9 cellular contexts compared by ENCODE assay signal in the genomic region with DNA sequence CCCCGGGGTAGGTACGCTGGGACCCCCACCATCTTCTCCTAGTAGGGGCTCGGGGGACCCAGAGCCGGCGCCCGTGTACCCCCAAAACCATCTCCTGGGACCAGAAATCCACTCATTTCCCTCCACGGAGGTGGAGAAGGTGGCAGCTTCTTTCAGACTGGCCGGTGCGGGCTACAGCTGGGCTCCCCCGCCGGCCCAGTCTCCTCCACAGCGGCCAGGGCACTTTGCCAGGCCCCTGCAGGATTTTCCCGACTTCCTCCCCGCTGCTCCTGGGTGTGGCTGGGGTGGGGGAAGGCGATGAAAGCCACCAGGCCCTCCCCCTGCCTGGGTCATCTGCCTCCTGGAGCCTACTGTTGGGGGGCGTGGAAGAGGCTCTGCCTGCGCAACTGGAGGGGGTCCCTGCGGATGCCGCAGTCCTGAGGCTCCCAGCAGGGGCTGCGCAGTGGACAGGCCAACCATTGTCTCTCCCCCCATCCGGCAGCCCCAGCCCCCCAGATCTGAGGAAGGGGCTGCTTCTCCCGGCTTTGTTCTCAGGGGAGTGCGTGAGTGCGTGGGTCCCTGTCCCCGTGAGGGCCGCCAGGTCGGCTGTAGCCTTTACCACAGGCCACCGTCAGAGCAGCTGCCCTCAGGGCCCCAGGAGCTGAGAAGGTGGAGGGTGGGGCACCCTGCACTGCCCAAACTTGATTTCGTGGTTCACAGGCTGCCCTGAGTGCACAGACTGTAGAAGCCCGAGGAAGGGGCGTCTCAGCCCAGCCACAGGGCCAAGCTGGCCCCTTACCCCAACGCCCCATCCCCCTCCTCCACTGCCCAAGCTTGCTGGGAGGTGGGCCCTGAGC. TPM values are rescaled to one million over a fixed set of nuclear protein-coding genes. Genes with fewer than 3 reads are reported as not detected.
DNase-seq lines count a peak whose midpoint lies in the region; ATAC-seq, FAIRE-seq and TF ChIP-seq lines count a peak whose summit lies in the region.
"Had no signal": no experiment of that assay in that cellular context is flagged by ENCODE, and none has a peak within 500 bp of the region (broad histone marks: within the 10 kb centered on the region; RNA-seq: fewer than 3 reads in every experiment).

No MANE protein-coding gene starts in this region.

- peaks cover 40% of the 10 kb centered on the region for H3K79me2 ChIP-seq in K562 (ENCODE audit: control insufficient read depth, insufficient read depth, low read length)

- peaks cover 15% of the 10 kb centered on the region for H4K20me1 ChIP-seq in K562 (replicated peaks; ENCODE audit: control insufficient read depth, insufficient read depth, low read length)

- in situ Hi-C loops in K562 (cut with MboI) = no loop called here

- TF ChIP-seq CTCF in K562 (IDR thresholded peaks at IDR 0.05 in 2 of 3, conservative IDR thresholded peaks at IDR 0.05 in 1 of 3; ENCODE audit: insufficient read depth in 2 of 3, low read depth in 1 of 3, low read length in 3 of 3) (no peak), thoracic aorta (IDR thresholded peaks at IDR 0.05) (no peak)

- peak; percentile 77 for FAIRE-seq in K562 (lab: Jason Lieb, UNC)

- no peaks in the 10 kb centered on the region for H3K9me3 ChIP-seq in MG63
- no peaks in the 10 kb centered on the region for H3K9me3 ChIP-seq in K562 (replicated peaks; ENCODE audit: control insufficient read depth, insufficient read depth, low read depth, low read length)
- H3K9me3 ChIP-seq in thoracic aorta = no peaks in the 10 kb centered on the region

- H3K36me3 ChIP-seq in MG63 (peaks cover 11% of the 10 kb centered on the region), K562 (ENCODE audit: control insufficient read depth, insufficient read depth, low read length) (peaks cover 43% of the 10 kb centered on the region; the same call in 1 of the 3 replicates), thoracic aorta (no peaks in the 10 kb centered on the region)

- CTCF ChIA-PET in K562 (lab: Yijun Ruan, JAX; ENCODE audit: low intra/inter-chr PET ratio) = no interaction called here

- H3K4me3 ChIP-seq in MG63 = peak overlapping the region; percentile 56
- H3K4me3 ChIP-seq in K562 = peak overlapping the region; percentile 76
- H3K4me3 ChIP-seq in thoracic aorta = peak overlapping the region; percentile 86

- peaks cover 12% of the 10 kb centered on the region for H3K9me1 ChIP-seq in K562 (ENCODE audit: control insufficient read depth, insufficient read depth, low read length)

- no peak overlapping the region for H2AFZ ChIP-seq in K562 (ENCODE audit: low read depth, low read length)

- ATAC-seq in K562 = peak; percentile 52
- no peak for ATAC-seq in thoracic aorta (ENCODE audit: insufficient number of reproducible peaks, low FRiP score, low read depth)
- ATAC-seq in GM21390 (IDR thresholded peaks at IDR 0.05; ENCODE audit: unreplicated experiment) = no peak

- peaks cover 29 to 74% of the 10 kb centered on the region in 2 experiments for H3K4me1 ChIP-seq in K562 (replicated peaks in 1 of 2; ENCODE audit: control insufficient read depth in 2 of 2, insufficient read depth in 2 of 2, low read length in 2 of 2)
- peaks cover 8 to 17% of the 10 kb centered on the region in 2 donors for H3K4me1 ChIP-seq in thoracic aorta (ENCODE audit: control insufficient read depth in 1 of 2, low read depth in 2 of 2)

- no peaks in the 10 kb centered on the region for H3K27me3 ChIP-seq in MG63
- no peaks in the 10 kb centered on the region for H3K27me3 ChIP-seq in K562 (ENCODE audit: control insufficient read depth in 2 of 2, insufficient read depth in 2 of 2, low read length in 2 of 2)
- no peaks in the 10 kb centered on the region for H3K27me3 ChIP-seq in thoracic aorta (replicated peaks; ENCODE audit: insufficient read depth)

- H3K27ac ChIP-seq in K562 (ENCODE audit: extremely low read depth, low read depth, low read length) (peak overlapping the region; percentile 80; the same call in 2 of the 3 replicates), thoracic aorta (no peak overlapping the region)

- DNase-seq in DMS79 (lab: John Stamatoyannopoulos, UW) = peak; percentile 37
- peak; percentile 79 for DNase-seq in MG63
- DNase-seq in K562 (ENCODE audit: extremely low read depth in 1 of 4, low spot score in 3 of 4) = peak; percentile 75 to 89 (median 80)
- peak; percentile 11 for DNase-seq in kidney glomerular epithelial cell (lab: John Stamatoyannopoulos, UW)
- no peak for DNase-seq in thoracic aorta (ENCODE audit: low spot score)
- DNase-seq in HPDE6-E6E7 (ENCODE audit: extremely low spot score) = no peak
- no peak for DNase-seq in activated CD4-positive, alpha-beta T cell treated with anti-CD3 and anti-CD28 coated beads for 48 hours

- WGBS in K562 (ENCODE audit: insufficient coverage, low coverage, missing lambda C conversion rate) = 16% methylated on average over 31 of the region's 32 CpGs

- intact Hi-C loops in K562 (cut with micrococcal nuclease) = loop anchor here (5.0 kb wide), 1 partner anchor 41 kb away; no protein-coding TSS in a partner anchor

- BruUV-seq in K562 (replicated peaks; lab: Mats Ljungman, UMichigan) = TSS peak; percentile 34

- TF ChIP-seq POLR2A in K562 (conservative IDR thresholded peaks at IDR 0.05) = no peak; the same call in 1 of the 2 replicates

- H3K4me2 ChIP-seq in K562 (ENCODE audit: insufficient read depth, low read length) = peak overlapping the region; percentile 79

- peak; percentile 30 for TF ChIP-seq EP300 in K562 (IDR thresholded peaks at IDR 0.05; ENCODE audit: low read length)

- POLR2A ChIA-PET in K562 (lab: Yijun Ruan, JAX) = interaction anchor here (0.6 to 1.1 kb wide), 3 partner anchors 10 to 41 kb away, joined by 3 read pairs; no protein-coding TSS in a partner anchor

- TF ChIP-seq RAD21 in K562 (CRISPR knock-in tag; conservative IDR thresholded peaks at IDR 0.05 in 1 of 2, IDR thresholded peaks at IDR 0.05 in 1 of 2) = no peak

- H3K9ac ChIP-seq in K562 (ENCODE audit: insufficient read depth in 1 of 2, low read depth in 2 of 2, low read length in 2 of 2) = peak overlapping the region; percentile 56 to 99

RNA-seq across cellular contexts. Expression of a gene that starts 1.3 kb away (rescaled TPM):
- total RNA-seq in MG63 (2014; rRNA removed; shearing (Covaris generic); ENCODE audit: low replicate concordance) = 38.0 and 70.2 TPM in 2 replicates
- total RNA-seq in K562 (2011; cell fraction: chromatin; rRNA removed; ENCODE audit: low replicate concordance) = 268 and 576 TPM in 2 replicates
- 387 and 414 TPM in 2 replicates for total RNA-seq in K562 (2011; cell fraction: nucleolus; rRNA removed)
- 326 and 377 TPM in 2 replicates for total RNA-seq in K562 (2011; cell fraction: nucleoplasm; rRNA removed)
- total RNA-seq in K562 (2014; rRNA removed) = 29.5 and 37.2 TPM in 2 replicates
- 4.5 and 4.9 TPM in 2 replicates for total RNA-seq in K562 (2014; rRNA removed; fragmentation: Illumina TruSeq; extraction: Trizol)
- total RNA-seq in K562 (2015; rRNA removed; fragmentation: Illumina TruSeq; extraction: Trizol) = 12.0 and 13.2 TPM in 2 replicates
- total RNA-seq in K562 (2021) = 89.7 and 111 TPM in 2 replicates
- polyA plus RNA-seq in K562 (2011; rRNA removed) = 18.1 and 39.0 TPM in 2 replicates
- polyA plus RNA-seq in K562 (2011; cell fraction: cytosol; rRNA removed) = 28.0 and 43.3 TPM in 2 replicates
- 483 and 499 TPM in 2 replicates for polyA plus RNA-seq in K562 (2011; cell fraction: nucleus; rRNA removed)
- 66.2 and 73.2 TPM in 2 replicates for polyA plus RNA-seq in K562 (2012)
- 19.2 and 34.8 TPM in 2 replicates for polyA plus RNA-seq in K562 (2014; fragmentation: Illumina TruSeq; extraction: Trizol)
- under 1 TPM; 0.04 to 0.06 TPM for polyA plus RNA-seq in K562 (2014; fragmentation: Nextera tagmentation; extraction: Ambion mirVana)
- polyA plus RNA-seq in K562 (2014; rRNA removed) = 49.3 and 67.7 TPM in 2 replicates
- 12.6 and 21.4 TPM in 2 replicates for polyA minus RNA-seq in K562 (2011; rRNA and poly(A)+ RNA removed)
- polyA minus RNA-seq in K562 (2011; cell fraction: cytosol; rRNA and poly(A)+ RNA removed) = 33.4 and 47.6 TPM in 2 replicates
- polyA minus RNA-seq in K562 (2011; cell fraction: nucleus; rRNA and poly(A)+ RNA removed) = 68.5 and 80.0 TPM in 2 replicates
- 10 to 100 TPM; 36.2 to 36.7 TPM for total RNA-seq in thoracic aorta

RNA-seq across cellular contexts. Expression of a gene that starts 7.9 kb away (rescaled TPM):
- 68.0 and 98.4 TPM in 2 replicates for total RNA-seq in MG63 (2014; rRNA removed; shearing (Covaris generic); ENCODE audit: low replicate concordance)
- 2.7 and 7.4 TPM in 2 replicates for total RNA-seq in K562 (2011; cell fraction: chromatin; rRNA removed; ENCODE audit: low replicate concordance)
- total RNA-seq in K562 (2011; cell fraction: nucleolus; rRNA removed) = 13.3 and 15.0 TPM in 2 replicates
- 6.9 and 9.5 TPM in 2 replicates for total RNA-seq in K562 (2011; cell fraction: nucleoplasm; rRNA removed)
- 58.3 and 70.7 TPM in 2 replicates for total RNA-seq in K562 (2014; rRNA removed)
- total RNA-seq in K562 (2014; rRNA removed; fragmentation: Illumina TruSeq; extraction: Trizol) = 0.40 and 0.54 TPM in 2 replicates
- 10.8 and 11.6 TPM in 2 replicates for total RNA-seq in K562 (2015; rRNA removed; fragmentation: Illumina TruSeq; extraction: Trizol)
- total RNA-seq in K562 (2021) = 31.1 and 32.5 TPM in 2 replicates
- 14.5 and 15.7 TPM in 2 replicates for polyA plus RNA-seq in K562 (2011; rRNA removed)
- polyA plus RNA-seq in K562 (2011; cell fraction: cytosol; rRNA removed) = 26.4 and 90.5 TPM in 2 replicates
- polyA plus RNA-seq in K562 (2011; cell fraction: nucleus; rRNA removed) = 11.7 and 19.4 TPM in 2 replicates
- 26.7 and 43.1 TPM in 2 replicates for polyA plus RNA-seq in K562 (2012)
- 2.6 and 12.8 TPM in 2 replicates for polyA plus RNA-seq in K562 (2014; fragmentation: Illumina TruSeq; extraction: Trizol)
- 10 to 100 TPM in 1 of 2 experiments, 1 to 10 TPM in 1; 7.2 to 12.2 TPM for polyA plus RNA-seq in K562 (2014; fragmentation: Nextera tagmentation; extraction: Ambion mirVana)
- polyA plus RNA-seq in K562 (2014; rRNA removed) = 50.8 and 56.1 TPM in 2 replicates
- polyA minus RNA-seq in K562 (2011; rRNA and poly(A)+ RNA removed) = 1.9 and 3.6 TPM in 2 replicates
- 6.9 and 7.5 TPM in 2 replicates for polyA minus RNA-seq in K562 (2011; cell fraction: cytosol; rRNA and poly(A)+ RNA removed)
- 1.9 and 5.0 TPM in 2 replicates for polyA minus RNA-seq in K562 (2011; cell fraction: nucleus; rRNA and poly(A)+ RNA removed)
- total RNA-seq in thoracic aorta = 100 to 1,000 TPM in 1 of 2 donors, 10 to 100 TPM in 1; 31.5 to 104 TPM

RNA-seq across cellular contexts. Expression of a gene that starts 21.3 kb away (rescaled TPM):
- 17.6 and 25.5 TPM in 2 replicates for total RNA-seq in MG63 (2014; rRNA removed; shearing (Covaris generic); ENCODE audit: low replicate concordance)
- 5.7 and 23.9 TPM in 2 replicates for total RNA-seq in K562 (2011; cell fraction: chromatin; rRNA removed; ENCODE audit: low replicate concordance)
- 54.5 and 57.7 TPM in 2 replicates for total RNA-seq in K562 (2011; cell fraction: nucleolus; rRNA removed)
- 14.9 and 19.0 TPM in 2 replicates for total RNA-seq in K562 (2011; cell fraction: nucleoplasm; rRNA removed)
- total RNA-seq in K562 (2014; rRNA removed) (41.4 and 49.2 TPM in 2 replicates), K562 (2014; rRNA removed; fragmentation: Illumina TruSeq; extraction: Trizol) (0.25 TPM in 1 of 2 replicates, not detected in the other), K562 (2015; rRNA removed; fragmentation: Illumina TruSeq; extraction: Trizol) (1.9 TPM in 2 replicates), K562 (2021) (40.5 and 44.3 TPM in 2 replicates), thoracic aorta (10 to 100 TPM; 50.1 to 98.8 TPM)
- polyA plus RNA-seq in K562 (2011; rRNA removed) (5.3 and 10.4 TPM in 2 replicates), K562 (2014; fragmentation: Illumina TruSeq; extraction: Trizol) (0.21 and 0.61 TPM in 2 replicates), K562 (2014; fragmentation: Nextera tagmentation; extraction: Ambion mirVana) (not detected), K562 (2014; rRNA removed) (33.7 and 43.7 TPM in 2 replicates)
- polyA plus RNA-seq in K562 (2011; cell fraction: cytosol; rRNA removed) = 18.6 and 66.9 TPM in 2 replicates
- 86.7 and 173 TPM in 2 replicates for polyA plus RNA-seq in K562 (2011; cell fraction: nucleus; rRNA removed)
- polyA plus RNA-seq in K562 (2012) = 8.3 and 15.7 TPM in 2 replicates
- 0.21 TPM in 1 of 2 replicates, not detected in the other for polyA minus RNA-seq in K562 (2011; rRNA and poly(A)+ RNA removed)
- polyA minus RNA-seq in K562 (2011; cell fraction: cytosol; rRNA and poly(A)+ RNA removed) = 3.6 and 11.6 TPM in 2 replicates
- 7.2 and 11.6 TPM in 2 replicates for polyA minus RNA-seq in K562 (2011; cell fraction: nucleus; rRNA and poly(A)+ RNA removed)

RNA-seq across cellular contexts. Expression of a gene that starts 39.3 kb away (rescaled TPM):
- 0.13 TPM in 1 of 2 replicates, not detected in the other for total RNA-seq in MG63 (2014; rRNA removed; shearing (Covaris generic); ENCODE audit: low replicate concordance)
- 0.30 and 1.0 TPM in 2 replicates for total RNA-seq in K562 (2011; cell fraction: chromatin; rRNA removed; ENCODE audit: low replicate concordance)
- total RNA-seq in K562 (2011; cell fraction: nucleolus; rRNA removed) = 0.39 and 0.67 TPM in 2 replicates
- 0.23 and 0.29 TPM in 2 replicates for total RNA-seq in K562 (2011; cell fraction: nucleoplasm; rRNA removed)
- total RNA-seq in K562 (2014; rRNA removed) (not detected in 2 replicates), K562 (2014; rRNA removed; fragmentation: Illumina TruSeq; extraction: Trizol) (not detected in 2 replicates), K562 (2015; rRNA removed; fragmentation: Illumina TruSeq; extraction: Trizol) (not detected in 2 replicates), K562 (2021) (not detected in 2 replicates), thoracic aorta (under 1 TPM; 0.54 to 0.99 TPM)
- polyA plus RNA-seq in K562 (2011; rRNA removed) (0.04 TPM in 1 of 2 replicates, not detected in the other), K562 (2014; fragmentation: Illumina TruSeq; extraction: Trizol) (not detected in 2 replicates), K562 (2014; fragmentation: Nextera tagmentation; extraction: Ambion mirVana) (not detected), K562 (2014; rRNA removed) (not detected in 2 replicates)
- polyA plus RNA-seq in K562 (2011; cell fraction: cytosol; rRNA removed) = 0.06 TPM in 1 of 2 replicates, not detected in the other
- 0.18 and 0.25 TPM in 2 replicates for polyA plus RNA-seq in K562 (2011; cell fraction: nucleus; rRNA removed)
- polyA plus RNA-seq in K562 (2012) = 0.46 and 0.48 TPM in 2 replicates
- not detected in 2 replicates for polyA minus RNA-seq in K562 (2011; rRNA and poly(A)+ RNA removed)
- polyA minus RNA-seq in K562 (2011; cell fraction: cytosol; rRNA and poly(A)+ RNA removed) = not detected in 2 replicates
- polyA minus RNA-seq in K562 (2011; cell fraction: nucleus; rRNA and poly(A)+ RNA removed) = 0.33 TPM in 1 of 2 replicates, not detected in the other
- total RNA-seq: T-helper 2 cell treated with Interferon-gamma antibody and Interleukin-4, amounts not matched to agents 100 ng/mL and 5 ng/mL, for 36 hours had no signal

RNA-seq across cellular contexts. Expression of a gene that starts 52.9 kb away (rescaled TPM):
- not detected in 2 replicates for total RNA-seq in MG63 (2014; rRNA removed; shearing (Covaris generic); ENCODE audit: low replicate concordance)
- total RNA-seq in K562 (2011; cell fraction: chromatin; rRNA removed; ENCODE audit: low replicate concordance) = 0.35 TPM in 1 of 2 replicates, not detected in the other
- total RNA-seq in K562 (2011; cell fraction: nucleolus; rRNA removed) = 0.17 TPM in 1 of 2 replicates, not detected in the other
- not detected in 2 replicates for total RNA-seq in K562 (2011; cell fraction: nucleoplasm; rRNA removed)
- total RNA-seq in K562 (2014; rRNA removed) = 0.32 TPM in 1 of 2 replicates, not detected in the other
- not detected in 2 replicates for total RNA-seq in K562 (2014; rRNA removed; fragmentation: Illumina TruSeq; extraction: Trizol)
- total RNA-seq in K562 (2015; rRNA removed; fragmentation: Illumina TruSeq; extraction: Trizol) = not detected in 2 replicates
- total RNA-seq in K562 (2021) = not detected in 2 replicates
- polyA plus RNA-seq in K562 (2011; rRNA removed) = 0.04 TPM in 2 replicates
- polyA plus RNA-seq in K562 (2011; cell fraction: cytosol; rRNA removed) = 0.04 and 0.06 TPM in 2 replicates
- 0.06 and 0.07 TPM in 2 replicates for polyA plus RNA-seq in K562 (2011; cell fraction: nucleus; rRNA removed)
- 0.04 and 0.11 TPM in 2 replicates for polyA plus RNA-seq in K562 (2012)
- polyA plus RNA-seq in K562 (2014; fragmentation: Illumina TruSeq; extraction: Trizol) = not detected in 2 replicates
- not detected for polyA plus RNA-seq in K562 (2014; fragmentation: Nextera tagmentation; extraction: Ambion mirVana)
- polyA plus RNA-seq in K562 (2014; rRNA removed) = not detected in 2 replicates
- polyA minus RNA-seq in K562 (2011; rRNA and poly(A)+ RNA removed) = not detected in 2 replicates
- polyA minus RNA-seq in K562 (2011; cell fraction: cytosol; rRNA and poly(A)+ RNA removed) = not detected in 2 replicates
- polyA minus RNA-seq in K562 (2011; cell fraction: nucleus; rRNA and poly(A)+ RNA removed) = 0.13 and 0.22 TPM in 2 replicates
- under 1 TPM in 1 of 2 donors, not detected in 1; 0.71 TPM for total RNA-seq in thoracic aorta
- total RNA-seq: T-helper 2 cell treated with Interferon-gamma antibody and Interleukin-4, amounts not matched to agents 100 ng/mL and 5 ng/mL, for 36 hours had no signal

Comparison
In these comparisons a context has a peak if more than half of its experiments do, and no peak if none do; other contexts are left out.
1. DNase-seq: peak in DMS79 (single experiment), MG63 (single experiment), K562 (4 of 4) and kidney glomerular epithelial cell (single experiment); none in thoracic aorta (single experiment), HPDE6-E6E7 (single experiment) and activated CD4-positive, alpha-beta T cell treated with anti-CD3 and anti-CD28 coated beads for 48 hours (single experiment).
2. Peak in every context shown above with its lines, with median percentiles within 50 percentile points of each other: H3K4me3 ChIP-seq.